ENCODE assay signal across 38 cellular contexts in genomic region chrX:95797344-95797743, GRCh38.
"Had no signal": no experiment of that assay in that cellular context is flagged by ENCODE, and none has a peak within 500 bp of the region (broad histone marks: within the 10 kb centered on the region; RNA-seq: fewer than 3 reads in every experiment).

No MANE protein-coding gene starts in this region.

- H3K4me3 Mint-ChIP-seq: activated CD4-positive, alpha-beta memory T cell treated with anti-CD3 and anti-CD28 coated beads, Interleukin-2, amount 10 ng/mL, durations not matched to agents 7 days and 5 days; activated CD4-positive, alpha-beta T cell treated with anti-CD3 and anti-CD28 coated beads for 36 hours; activated CD4-positive, alpha-beta T cell treated with anti-CD3 and anti-CD28 coated beads, Interleukin-2, amount 10 ng/mL, durations not matched to agents 7 days and 5 days; activated CD8-positive, alpha-beta memory T cell treated with anti-CD3 and anti-CD28 coated beads, Interleukin-2, amount 10 ng/mL, durations not matched to agents 7 days and 5 days; activated CD8-positive, alpha-beta T cell treated with anti-CD3 and anti-CD28 coated beads, Interleukin-2, amount 10 ng/mL, durations not matched to agents 7 days and 5 days; activated naive CD4-positive, alpha-beta T cell treated with anti-CD3 and anti-CD28 coated beads, Interleukin-2, amount 10 ng/mL, durations not matched to agents 7 days and 5 days; activated naive CD4-positive, alpha-beta T cell treated with anti-CD3 and anti-CD28 coated beads, Interleukin-2, amount 50 U/mL, for 24 hours; activated naive CD8-positive, alpha-beta T cell; activated naive CD8-positive, alpha-beta T cell treated with anti-CD3 and anti-CD28 coated beads, Interleukin-2, amount 10 ng/mL, durations not matched to agents 7 days and 5 days; activated naive CD8-positive, alpha-beta T cell treated with anti-CD3 and anti-CD28 coated beads, Interleukin-2, amount 50 U/mL, for 24 hours; activated T-cell treated with anti-CD3 and anti-CD28 coated beads, Interleukin-2, amount 50 U/mL, for 24 hours; brain; central memory CD8-positive, alpha-beta T cell; T-helper 1 cell treated with Interleukin-12 subunit alpha and Interleukin-12 subunit beta and Interleukin-4 antibody, amounts not matched to agents 30 μg/mL and 1 μg/mL, for 36 hours; T-helper 2 cell treated with Interferon-gamma antibody and Interleukin-4, amounts not matched to agents 5 μg/mL and 100 μg/mL, for 36 hours; WTC11 had no signal

- H3K36me3 ChIP-seq: ascending aorta, cardiac muscle cell, WERI-Rb-1 had no signal

- H3K27me3 ChIP-seq: ascending aorta, cardiac muscle cell had no signal

- H3K27ac ChIP-seq: ascending aorta, cardiac muscle cell, WERI-Rb-1 had no signal

- DNase-seq: activated CD4-positive, alpha-beta memory T cell treated with anti-CD3 and anti-CD28 coated beads, Interleukin-2, amount 10 ng/mL, durations not matched to agents 7 days and 5 days; activated CD4-positive, alpha-beta T cell treated with anti-CD3 and anti-CD28 coated beads for 1 hour; activated CD4-positive, alpha-beta T cell treated with anti-CD3 and anti-CD28 coated beads for 36 hours; activated CD4-positive, alpha-beta T cell treated with anti-CD3 and anti-CD28 coated beads for 48 hours; activated CD4-positive, alpha-beta T cell treated with anti-CD3 and anti-CD28 coated beads, Interleukin-2, amount 10 ng/mL, durations not matched to agents 7 days and 5 days; activated CD4-positive, alpha-beta T cell treated with anti-CD3 and anti-CD28 coated beads, Interleukin-2, amount 50 U/mL, for 48 hours; activated CD4-positive, CD25-positive, alpha-beta regulatory T cell; activated CD8-positive, alpha-beta memory T cell treated with anti-CD3 and anti-CD28 coated beads for 24 hours; activated CD8-positive, alpha-beta memory T cell treated with anti-CD3 and anti-CD28 coated beads, Interleukin-2, amount 10 ng/mL, durations not matched to agents 7 days and 5 days; activated CD8-positive, alpha-beta memory T cell treated with anti-CD3 and anti-CD28 coated beads, Interleukin-2, amount 50 U/mL, for 48 hours; activated CD8-positive, alpha-beta T cell treated with anti-CD3 and anti-CD28 coated beads, Interleukin-2, amount 10 ng/mL, durations not matched to agents 7 days and 5 days; activated effector memory CD4-positive, alpha-beta T cell treated with Interleukin-2 at 50 U/mL for 16 hours; activated gamma-delta T cell; activated naive CD4-positive, alpha-beta T cell treated with anti-CD3 and anti-CD28 coated beads, Interleukin-2, amount 10 ng/mL, durations not matched to agents 7 days and 5 days; activated naive CD4-positive, alpha-beta T cell treated with Interleukin-2 at 50 U/mL for 16 hours; activated naive CD8-positive, alpha-beta T cell treated with anti-CD3 and anti-CD28 coated beads, Interleukin-2, amount 10 ng/mL, durations not matched to agents 7 days and 5 days; activated naive CD8-positive, alpha-beta T cell treated with anti-CD3 and anti-CD28 coated beads, Interleukin-2, amount 50 U/mL, for 24 hours; activated T-cell treated with anti-CD3 and anti-CD28 coated beads, Interleukin-2, amount 50 U/mL, for 24 hours; activated T-cell treated with anti-CD3 and anti-CD28 coated beads, Interleukin-2, amount 50 U/mL, for 48 hours; amygdala; anterior cingulate cortex; caudate nucleus; cerebellar nuclear complex; T-helper 2 cell; T-helper 9 cell; WERI-Rb-1 had no signal

- FAIRE-seq: bronchial epithelial cell had no signal

- H3K27me3 Mint-ChIP-seq: activated CD4-positive, alpha-beta memory T cell treated with anti-CD3 and anti-CD28 coated beads, Interleukin-2, amount 10 ng/mL, durations not matched to agents 7 days and 5 days; activated CD4-positive, alpha-beta T cell treated with anti-CD3 and anti-CD28 coated beads for 36 hours; activated CD4-positive, alpha-beta T cell treated with anti-CD3 and anti-CD28 coated beads, Interleukin-2, amount 10 ng/mL, durations not matched to agents 7 days and 5 days; activated CD8-positive, alpha-beta memory T cell treated with anti-CD3 and anti-CD28 coated beads, Interleukin-2, amount 10 ng/mL, durations not matched to agents 7 days and 5 days; activated naive CD4-positive, alpha-beta T cell treated with anti-CD3 and anti-CD28 coated beads, Interleukin-2, amount 10 ng/mL, durations not matched to agents 7 days and 5 days; activated naive CD4-positive, alpha-beta T cell treated with anti-CD3 and anti-CD28 coated beads, Interleukin-2, amount 50 U/mL, for 24 hours; activated naive CD8-positive, alpha-beta T cell; activated naive CD8-positive, alpha-beta T cell treated with anti-CD3 and anti-CD28 coated beads, Interleukin-2, amount 10 ng/mL, durations not matched to agents 7 days and 5 days; activated naive CD8-positive, alpha-beta T cell treated with anti-CD3 and anti-CD28 coated beads, Interleukin-2, amount 50 U/mL, for 24 hours; central memory CD8-positive, alpha-beta T cell had no signal

- H3K4me1 Mint-ChIP-seq: activated CD4-positive, alpha-beta memory T cell treated with anti-CD3 and anti-CD28 coated beads, Interleukin-2, amount 10 ng/mL, durations not matched to agents 7 days and 5 days; activated CD4-positive, alpha-beta T cell treated with anti-CD3 and anti-CD28 coated beads for 36 hours; activated CD4-positive, alpha-beta T cell treated with anti-CD3 and anti-CD28 coated beads, Interleukin-2, amount 10 ng/mL, durations not matched to agents 7 days and 5 days; activated CD8-positive, alpha-beta memory T cell treated with anti-CD3 and anti-CD28 coated beads, Interleukin-2, amount 10 ng/mL, durations not matched to agents 7 days and 5 days; activated naive CD4-positive, alpha-beta T cell treated with anti-CD3 and anti-CD28 coated beads, Interleukin-2, amount 10 ng/mL, durations not matched to agents 7 days and 5 days; activated naive CD4-positive, alpha-beta T cell treated with anti-CD3 and anti-CD28 coated beads, Interleukin-2, amount 50 U/mL, for 24 hours; activated naive CD8-positive, alpha-beta T cell treated with anti-CD3 and anti-CD28 coated beads, Interleukin-2, amount 10 ng/mL, durations not matched to agents 7 days and 5 days; activated naive CD8-positive, alpha-beta T cell treated with anti-CD3 and anti-CD28 coated beads, Interleukin-2, amount 50 U/mL, for 24 hours; brain; central memory CD8-positive, alpha-beta T cell; WTC11 had no signal

- H3K4me3 ChIP-seq: ascending aorta, cardiac muscle cell had no signal

- H3K9me3 ChIP-seq: ascending aorta had no signal

- H3K27ac Mint-ChIP-seq: activated CD4-positive, alpha-beta memory T cell treated with anti-CD3 and anti-CD28 coated beads, Interleukin-2, amount 10 ng/mL, durations not matched to agents 7 days and 5 days; activated CD4-positive, alpha-beta T cell treated with anti-CD3 and anti-CD28 coated beads for 36 hours; activated CD4-positive, alpha-beta T cell treated with anti-CD3 and anti-CD28 coated beads, Interleukin-2, amount 10 ng/mL, durations not matched to agents 7 days and 5 days; activated CD8-positive, alpha-beta memory T cell treated with anti-CD3 and anti-CD28 coated beads, Interleukin-2, amount 10 ng/mL, durations not matched to agents 7 days and 5 days; activated CD8-positive, alpha-beta T cell treated with anti-CD3 and anti-CD28 coated beads, Interleukin-2, amount 10 ng/mL, durations not matched to agents 7 days and 5 days; activated naive CD4-positive, alpha-beta T cell treated with anti-CD3 and anti-CD28 coated beads, Interleukin-2, amount 10 ng/mL, durations not matched to agents 7 days and 5 days; activated naive CD4-positive, alpha-beta T cell treated with anti-CD3 and anti-CD28 coated beads, Interleukin-2, amount 50 U/mL, for 24 hours; activated naive CD8-positive, alpha-beta T cell; activated naive CD8-positive, alpha-beta T cell treated with anti-CD3 and anti-CD28 coated beads, Interleukin-2, amount 10 ng/mL, durations not matched to agents 7 days and 5 days; activated naive CD8-positive, alpha-beta T cell treated with anti-CD3 and anti-CD28 coated beads, Interleukin-2, amount 50 U/mL, for 24 hours; activated T-cell treated with anti-CD3 and anti-CD28 coated beads, Interleukin-2, amount 50 U/mL, for 24 hours; activated T-helper 2 cell treated with anti-CD3 and anti-CD28 coated beads, Interferon-gamma antibody, Interleukin-2, Interleukin-4, amounts not matched to agents 10 μg/mL and 5 μg/mL and 100 μg/mL, durations not matched to agents 14 hours and 24 hours and 36 hours; brain; T-helper 1 cell treated with Interleukin-12 subunit alpha and Interleukin-12 subunit beta and Interleukin-4 antibody, amounts not matched to agents 30 μg/mL and 1 μg/mL, for 36 hours; T-helper 2 cell treated with Interferon-gamma antibody and Interleukin-4, amounts not matched to agents 5 μg/mL and 100 μg/mL, for 36 hours; WTC11 had no signal

- ATAC-seq: activated CD4-positive, alpha-beta T cell treated with anti-CD3 and anti-CD28 coated beads for 36 hours; activated CD4-positive, CD25-positive, alpha-beta regulatory T cell treated with anti-CD3 and anti-CD28 coated beads, Interleukin-2, amount 50 U/mL, for 24 hours; activated CD8-positive, alpha-beta memory T cell treated with anti-CD3 and anti-CD28 coated beads, Interleukin-2, amount 10 ng/mL, durations not matched to agents 7 days and 5 days; activated CD8-positive, alpha-beta T cell treated with anti-CD3 and anti-CD28 coated beads, Interleukin-2, amount 10 ng/mL, durations not matched to agents 7 days and 5 days; activated naive CD8-positive, alpha-beta T cell treated with anti-CD3 and anti-CD28 coated beads, Interleukin-2, amount 50 U/mL, for 24 hours; WTC11 had no signal

- H3K36me3 Mint-ChIP-seq: activated CD8-positive, alpha-beta memory T cell treated with anti-CD3 and anti-CD28 coated beads, Interleukin-2, amount 10 ng/mL, durations not matched to agents 7 days and 5 days; activated naive CD4-positive, alpha-beta T cell treated with anti-CD3 and anti-CD28 coated beads, Interleukin-2, amount 10 ng/mL, durations not matched to agents 7 days and 5 days; activated naive CD4-positive, alpha-beta T cell treated with anti-CD3 and anti-CD28 coated beads, Interleukin-2, amount 50 U/mL, for 24 hours; activated naive CD8-positive, alpha-beta T cell; activated naive CD8-positive, alpha-beta T cell treated with anti-CD3 and anti-CD28 coated beads, Interleukin-2, amount 10 ng/mL, durations not matched to agents 7 days and 5 days; brain had no signal

- H3K4me1 ChIP-seq: ascending aorta had no signal

- H3K9me3 Mint-ChIP-seq: activated CD4-positive, alpha-beta memory T cell treated with anti-CD3 and anti-CD28 coated beads, Interleukin-2, amount 10 ng/mL, durations not matched to agents 7 days and 5 days; activated CD4-positive, alpha-beta T cell treated with anti-CD3 and anti-CD28 coated beads, Interleukin-2, amount 10 ng/mL, durations not matched to agents 7 days and 5 days; activated naive CD4-positive, alpha-beta T cell treated with anti-CD3 and anti-CD28 coated beads, Interleukin-2, amount 10 ng/mL, durations not matched to agents 7 days and 5 days; activated naive CD4-positive, alpha-beta T cell treated with anti-CD3 and anti-CD28 coated beads, Interleukin-2, amount 50 U/mL, for 24 hours; activated naive CD8-positive, alpha-beta T cell treated with anti-CD3 and anti-CD28 coated beads, Interleukin-2, amount 10 ng/mL, durations not matched to agents 7 days and 5 days; activated naive CD8-positive, alpha-beta T cell treated with anti-CD3 and anti-CD28 coated beads, Interleukin-2, amount 50 U/mL, for 24 hours; activated T-cell treated with anti-CD3 and anti-CD28 coated beads, Interleukin-2, amount 50 U/mL, for 24 hours; activated T-helper 2 cell treated with anti-CD3 and anti-CD28 coated beads, Interferon-gamma antibody, Interleukin-2, Interleukin-4, amounts not matched to agents 10 μg/mL and 5 μg/mL and 100 μg/mL, durations not matched to agents 14 hours and 24 hours and 36 hours; T-helper 1 cell treated with Interleukin-12 subunit alpha and Interleukin-12 subunit beta and Interleukin-4 antibody, amounts not matched to agents 30 μg/mL and 1 μg/mL, for 36 hours had no signal
